Comparison of ENCODE assay signal across 11 cellular contexts in genomic region chr9:93505518-93506123, GRCh38. TPM values are rescaled to one million over a fixed set of nuclear protein-coding genes. Genes with fewer than 3 reads are reported as not detected.
DNase-seq lines count a peak whose midpoint lies in the region; ATAC-seq, FAIRE-seq and TF ChIP-seq lines count a peak whose summit lies in the region.
"Had no signal": no experiment of that assay in that cellular context is flagged by ENCODE, and none has a peak within 500 bp of the region (broad histone marks: within the 10 kb centered on the region; RNA-seq: fewer than 3 reads in every experiment).

No MANE protein-coding gene starts in this region.

- no peaks in the 10 kb centered on the region for H3K27me3 ChIP-seq in IMR-90 (ENCODE audit: control insufficient read depth, insufficient read depth, low read length)
- H3K27me3 ChIP-seq in esophagus muscularis mucosa, result no peaks in the 10 kb centered on the region
- no peaks in the 10 kb centered on the region for H3K27me3 ChIP-seq in gastrocnemius medialis
- H3K27me3 ChIP-seq: hepatocyte had no signal

- POLR2A ChIA-PET in IMR-90 (lab: Charles Lee; ENCODE audit: unreplicated experiment), result interaction anchor here (0.6 kb wide), 1 partner anchor 17 kb away, joined by 9 read pairs; no protein-coding TSS in a partner anchor
- POLR2A ChIA-PET in OCI-LY7 (lab: Charles Lee), result no interaction called here

- H3K14ac ChIP-seq in IMR-90 (replicated peaks; ENCODE audit: low read depth, low read length), result no peak overlapping the region

- peak overlapping the region; percentile 31; the same call in 1 of the 2 replicates for H3K23ac ChIP-seq in IMR-90 (ENCODE audit: low read depth, low read length)

- no peak overlapping the region for H2AFZ ChIP-seq in IMR-90 (replicated peaks; ENCODE audit: low read length, poor library complexity)
- H2AFZ ChIP-seq in OCI-LY7 (ENCODE audit: low read length), result no peak overlapping the region
- H2AFZ ChIP-seq: hepatocyte had no signal

- H2BK5ac ChIP-seq in IMR-90 (ENCODE audit: low read depth, low read length, poor library complexity, severe bottlenecking), result no peak overlapping the region

- no peak overlapping the region for H2BK20ac ChIP-seq in IMR-90 (ENCODE audit: low read depth, low read length)

- no peaks in the 10 kb centered on the region for H3K9me2 ChIP-seq in OCI-LY7 (ENCODE audit: insufficient read depth, low read length)

- ATAC-seq in IMR-90 (ENCODE audit: low read depth) (no peak), gastrocnemius medialis (peak in 1 of 2 donors; percentile 7), HG02938 (IDR thresholded peaks at IDR 0.05; ENCODE audit: unreplicated experiment) (no peak), HG03442 (IDR thresholded peaks at IDR 0.05; ENCODE audit: unreplicated experiment) (no peak)

- H3K18ac ChIP-seq in IMR-90 (ENCODE audit: low read depth, low read length), result no peak overlapping the region

- H2BK15ac ChIP-seq in IMR-90 (ENCODE audit: low read depth, low read length), result no peak overlapping the region

- H3K9me1 ChIP-seq in IMR-90 (ENCODE audit: insufficient read depth, low read length), result peaks cover 9% of the 10 kb centered on the region; the same call in 1 of the 2 replicates

- no peak for DNase-seq in IMR-90
- no peak for DNase-seq in OCI-LY7 (ENCODE audit: low spot score)
- no peak for DNase-seq in esophagus muscularis mucosa (ENCODE audit: extremely low spot score)
- no peak for DNase-seq in gastrocnemius medialis
- no peak for DNase-seq in RCC 7860 (ENCODE audit: low spot score)
- DNase-seq: activated T-cell treated with anti-CD3 and anti-CD28 coated beads for 4 hours, retina, substantia nigra had no signal

- CTCF ChIA-PET in IMR-90 (lab: Yijun Ruan, JAX), result no interaction called here
- CTCF ChIA-PET in OCI-LY7 (lab: Charles Lee; ENCODE audit: unreplicated experiment), result no interaction called here

- no peak overlapping the region for H2BK120ac ChIP-seq in IMR-90 (ENCODE audit: low read depth, low read length)

- H2AK5ac ChIP-seq in IMR-90 (ENCODE audit: low read depth, low read length), result no peak overlapping the region

- TF ChIP-seq CTCF in IMR-90 (conservative IDR thresholded peaks at IDR 0.05; ENCODE audit: low read depth, low read length) (no peak), OCI-LY7 (conservative IDR thresholded peaks at IDR 0.05; ENCODE audit: low read length) (no peak), esophagus muscularis mucosa (IDR thresholded peaks at IDR 0.05) (no peak), gastrocnemius medialis (IDR thresholded peaks at IDR 0.05 in 4 of 5, conservative IDR thresholded peaks at IDR 0.05 in 1 of 5) (no peak)

- TF ChIP-seq EP300 in esophagus muscularis mucosa (IDR thresholded peaks at IDR 0.05), result no peak

- no peak overlapping the region for H4K5ac ChIP-seq in IMR-90 (ENCODE audit: low read depth, low read length)

- no peak overlapping the region for H3K9ac ChIP-seq in IMR-90 (ENCODE audit: low read depth, low read length)

- FAIRE-seq in RCC 7860 (lab: Jason Lieb, UNC), result no peak

- H3K79me2 ChIP-seq in OCI-LY7 (ENCODE audit: insufficient read depth, low read depth, low read length), result peaks cover 29% of the 10 kb centered on the region; the same call in 1 of the 2 replicates

- H3K56ac ChIP-seq in IMR-90 (ENCODE audit: extremely low read depth, insufficient read depth, low read length), result no peak overlapping the region

- intact Hi-C loops in IMR-90 (cut with micrococcal nuclease) (no loop called here), OCI-LY7 (cut with micrococcal nuclease; ENCODE audit: unreplicated experiment) (no loop called here), esophagus muscularis mucosa (cut with DNase I) (loop anchor here (10.0 kb wide), 1 partner anchor 51 kb away; the partner anchor contains the start of genes FAM120A and FAM120AOS), gastrocnemius medialis (cut with DNase I; ENCODE audit: low total_unique reads) (no loop called here)

- H4K20me1 ChIP-seq in IMR-90 (ENCODE audit: insufficient read depth, low read length) (peaks cover 46% of the 10 kb centered on the region), OCI-LY7 (ENCODE audit: insufficient read depth, low read length) (no peaks in the 10 kb centered on the region)

- 100% methylated on average over 1 of the region's 4 CpGs; no CpG with 5 or more reads in 1 of the 2 experiments for WGBS in IMR-90 (ENCODE audit: extremely low coverage in 2 of 2, insufficient read length in 1 of 2), 2 experiments
- 58% methylated on average over 4 of the region's 4 CpGs for WGBS in esophagus muscularis mucosa

- no peak overlapping the region for H2AK9ac ChIP-seq in IMR-90 (replicated peaks; ENCODE audit: low read depth, low read length, poor library complexity)

- BruUV-seq in IMR-90 (replicated peaks; lab: Mats Ljungman, UMichigan) (no TSS peak), OCI-LY7 (replicated peaks; lab: Mats Ljungman, UMichigan) (no TSS peak)

- TF ChIP-seq POLR2A in IMR-90 (IDR thresholded peaks at IDR 0.05; ENCODE audit: low read depth, low read length) (no peak), esophagus muscularis mucosa (IDR thresholded peaks at IDR 0.05; ENCODE audit: low read depth) (no peak), gastrocnemius medialis (IDR thresholded peaks at IDR 0.05) (no peak)

- H3K9me3 ChIP-seq in IMR-90 (ENCODE audit: control insufficient read depth, insufficient read depth, low read length), result no peaks in the 10 kb centered on the region
- no peaks in the 10 kb centered on the region for H3K9me3 ChIP-seq in OCI-LY7 (ENCODE audit: low read length)
- no peaks in the 10 kb centered on the region for H3K9me3 ChIP-seq in esophagus muscularis mucosa
- no peaks in the 10 kb centered on the region for H3K9me3 ChIP-seq in gastrocnemius medialis

- H3K36me3 ChIP-seq in IMR-90 (ENCODE audit: control insufficient read depth, insufficient read depth, low read length) (peaks cover 5% of the 10 kb centered on the region), OCI-LY7 (ENCODE audit: insufficient read depth, low read length) (peaks cover 53% of the 10 kb centered on the region), esophagus muscularis mucosa (peaks cover 0 to 9% (median 3%) of the 10 kb centered on the region in 4 donors), gastrocnemius medialis (peaks cover 0 to 7% of the 10 kb centered on the region in 2 donors)

- H3K4me3 ChIP-seq in IMR-90 (ENCODE audit: insufficient read depth, low read depth, low read length), result no peak overlapping the region
- no peak overlapping the region for H3K4me3 ChIP-seq in OCI-LY7 (ENCODE audit: low read depth, low read length, poor library complexity, severe bottlenecking)
- no peak overlapping the region for H3K4me3 ChIP-seq in esophagus muscularis mucosa
- no peak overlapping the region for H3K4me3 ChIP-seq in gastrocnemius medialis
- H3K4me3 ChIP-seq: hepatocyte had no signal

- in situ Hi-C loops in IMR-90 (cut with MboI; ENCODE audit: low sequenced_read_pairs), result no loop called here
- in situ Hi-C loops in gastrocnemius medialis (cut with MboI; ENCODE audit: low sequenced_read_pairs in 4 of 4), result no loop called here

- no peak for TF ChIP-seq RAD21 in IMR-90 (IDR thresholded peaks at IDR 0.05; ENCODE audit: low read length)

- H4K8ac ChIP-seq in IMR-90 (ENCODE audit: low read depth in 2 of 2, low read length in 2 of 2), result no peak overlapping the region

- H3K4me2 ChIP-seq in IMR-90 (ENCODE audit: low read depth, low read length) (no peak overlapping the region; the same call in 1 of the 2 replicates), OCI-LY7 (ENCODE audit: low read length) (peak overlapping the region; percentile 18)
- H3K4me2 ChIP-seq: hepatocyte had no signal

- peaks cover 49 to 78% of the 10 kb centered on the region in 2 experiments for H3K79me1 ChIP-seq in IMR-90 (ENCODE audit: low read depth in 1 of 2, low read length in 2 of 2)

- H4K91ac ChIP-seq in IMR-90 (ENCODE audit: insufficient read depth, low read depth, low read length), result no peak overlapping the region

- H3K4me1 ChIP-seq in IMR-90 (ENCODE audit: control insufficient read depth, insufficient read depth, low read length) (peaks cover 18% of the 10 kb centered on the region), OCI-LY7 (ENCODE audit: insufficient read depth, low read length, poor library complexity, severe bottlenecking) (peaks cover 33% of the 10 kb centered on the region), esophagus muscularis mucosa (peaks cover 10 to 67% (median 41%) of the 10 kb centered on the region in 4 donors), gastrocnemius medialis (peaks cover 31 to 80% of the 10 kb centered on the region in 2 donors)

- H3K27ac ChIP-seq in IMR-90 (ENCODE audit: insufficient read depth, low read length), result no peak overlapping the region
- no peak overlapping the region for H3K27ac ChIP-seq in OCI-LY7 (ENCODE audit: low read depth, low read length, poor library complexity, severe bottlenecking)
- H3K27ac ChIP-seq in esophagus muscularis mucosa (replicated peaks in 1 of 4), result peak overlapping the region in 3 of 4 donors; percentile 18 to 45 (median 44)
- H3K27ac ChIP-seq in gastrocnemius medialis, result peak overlapping the region; percentile 22 to 80 (median 62)
- H3K27ac ChIP-seq: hepatocyte had no signal

- no peak overlapping the region for H3K4ac ChIP-seq in IMR-90 (ENCODE audit: low read depth, low read length)

- dilution Hi-C loops in IMR-90 (cut with HindIII; ENCODE audit: low sequenced_read_pairs, unreplicated experiment), result no loop called here

TF ChIP-seq in IMR-90, 13 proteins besides CTCF, POLR2A, EP300 and RAD21:
- no peak for TF ChIP-seq USF2 (IDR thresholded peaks at IDR 0.05; ENCODE audit: low read depth, low read length)

RNA-seq across cellular contexts. Expression of gene FAM120AOS, which starts 52.2 kb away (rescaled TPM):
- 22.2 and 24.7 TPM in 2 replicates for total RNA-seq in IMR-90 (2012; rRNA removed)
- polyA plus RNA-seq in IMR-90 (2012; rRNA removed), result 21.7 and 22.7 TPM in 2 replicates
- polyA plus RNA-seq in IMR-90 (2012; cell fraction: cytosol; rRNA removed), result 14.2 TPM in 2 replicates
- polyA plus RNA-seq in IMR-90 (2012; cell fraction: nucleus; rRNA removed; ENCODE audit: low replicate concordance), result 7.4 and 19.0 TPM in 2 replicates
- 47.1 and 50.2 TPM in 2 replicates for total RNA-seq in OCI-LY7 (2014; rRNA removed; shearing (Covaris generic))
- 55.0 and 55.7 TPM in 2 replicates for total RNA-seq in OCI-LY7 (2022)
- total RNA-seq in esophagus muscularis mucosa, result 10 to 100 TPM; 51.7 to 63.6 (median 55.3) TPM
- 10 to 100 TPM; 22.8 to 49.5 (median 32.4) TPM for total RNA-seq in gastrocnemius medialis

RNA-seq across cellular contexts. Expression of gene FAM120A, which starts 54.1 kb away (rescaled TPM):
- total RNA-seq in IMR-90 (2012; rRNA removed) (65.8 and 75.1 TPM in 2 replicates), OCI-LY7 (2022) (104 and 115 TPM in 2 replicates), esophagus muscularis mucosa (100 to 1,000 TPM in 1 of 4 donors, 10 to 100 TPM in 3; 81.7 to 125 (median 90.1) TPM), gastrocnemius medialis (10 to 100 TPM; 44.4 to 94.7 (median 72.3) TPM)
- polyA plus RNA-seq in IMR-90 (2012; rRNA removed), result 61.6 and 64.3 TPM in 2 replicates
- 47.8 and 63.9 TPM in 2 replicates for polyA plus RNA-seq in IMR-90 (2012; cell fraction: cytosol; rRNA removed)
- 54.1 and 63.8 TPM in 2 replicates for polyA plus RNA-seq in IMR-90 (2012; cell fraction: nucleus; rRNA removed; ENCODE audit: low replicate concordance)
- total RNA-seq in OCI-LY7 (2014; rRNA removed; shearing (Covaris generic)), result 69.8 and 81.9 TPM in 2 replicates

Comparison
In these comparisons a context has a peak if more than half of its experiments do, and no peak if none do; other contexts are left out.
1. H3K27ac ChIP-seq: peak in esophagus muscularis mucosa (3 of 4) and gastrocnemius medialis (4 of 4); none in IMR-90 (single experiment) and OCI-LY7 (single experiment).